ENCODE assay signal across 1 cellular context in the genomic region with DNA sequence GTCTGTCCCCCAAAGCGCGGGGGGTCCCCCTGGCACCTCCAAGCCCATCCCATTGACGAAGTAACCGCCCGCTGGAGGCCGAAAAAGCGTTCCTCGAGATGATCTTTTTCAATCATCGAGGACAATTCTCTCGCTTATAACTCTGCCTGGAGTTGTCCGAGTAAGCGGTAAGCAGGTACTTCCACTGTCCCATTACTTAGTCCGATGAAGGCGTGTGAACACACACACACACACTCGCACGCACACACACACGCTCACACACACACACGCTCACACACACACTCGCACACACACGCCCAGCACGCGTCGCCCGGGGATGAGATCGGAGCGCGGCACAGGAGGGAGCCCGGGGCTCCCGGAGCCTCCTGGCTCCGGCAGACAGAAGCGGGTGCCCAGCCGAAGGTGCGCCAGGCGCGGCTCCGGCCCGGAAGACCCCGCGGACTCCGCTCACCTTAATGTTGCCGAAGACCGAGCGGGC.
TF ChIP-seq lines count a peak whose summit lies in the region.

No MANE protein-coding gene starts in this region.

TF ChIP-seq in HepG2, 621 proteins besides CTCF, POLR2A, EP300 and RAD21 (continued from another document):
- TF ChIP-seq, protein P1, sequence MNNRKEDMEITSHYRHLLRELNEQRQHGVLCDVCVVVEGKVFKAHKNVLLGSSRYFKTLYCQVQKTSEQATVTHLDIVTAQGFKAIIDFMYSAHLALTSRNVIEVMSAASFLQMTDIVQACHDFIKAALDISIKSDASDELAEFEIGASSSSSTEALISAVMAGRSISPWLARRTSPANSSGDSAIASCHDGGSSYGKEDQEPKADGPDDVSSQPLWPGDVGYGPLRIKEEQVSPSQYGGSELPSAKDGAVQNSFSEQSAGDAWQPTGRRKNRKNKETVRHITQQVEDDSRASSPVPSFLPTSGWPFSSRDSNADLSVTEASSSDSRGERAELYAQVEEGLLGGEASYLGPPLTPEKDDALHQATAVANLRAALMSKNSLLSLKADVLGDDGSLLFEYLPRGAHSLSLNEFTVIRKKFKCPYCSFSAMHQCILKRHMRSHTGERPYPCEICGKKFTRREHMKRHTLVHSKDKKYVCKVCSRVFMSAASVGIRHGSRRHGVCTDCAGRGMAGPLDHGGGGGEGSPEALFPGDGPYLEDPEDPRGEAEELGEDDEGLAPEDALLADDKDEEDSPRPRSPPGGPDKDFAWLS (CRISPR knock-in tag; IDR thresholded peaks at IDR 0.05; ENCODE audit: borderline replicate concordance): 0 out of 2 replicates have a peak, but pooled peaks have one; percentile 20
- TF ChIP-seq SALL2 (CRISPR knock-in tag; IDR thresholded peaks at IDR 0.05): no peak
- no peak for TF ChIP-seq SMYD3 (CRISPR knock-in tag; IDR thresholded peaks at IDR 0.05)
- TF ChIP-seq ARNTL (CRISPR knock-in tag; IDR thresholded peaks at IDR 0.05): no peak
- TF ChIP-seq, protein P2, sequence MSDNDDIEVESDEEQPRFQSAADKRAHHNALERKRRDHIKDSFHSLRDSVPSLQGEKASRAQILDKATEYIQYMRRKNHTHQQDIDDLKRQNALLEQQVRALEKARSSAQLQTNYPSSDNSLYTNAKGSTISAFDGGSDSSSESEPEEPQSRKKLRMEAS (IDR thresholded peaks at IDR 0.05): peak; percentile 27; the same call in 1 of the 2 replicates
- TF ChIP-seq, protein P3, sequence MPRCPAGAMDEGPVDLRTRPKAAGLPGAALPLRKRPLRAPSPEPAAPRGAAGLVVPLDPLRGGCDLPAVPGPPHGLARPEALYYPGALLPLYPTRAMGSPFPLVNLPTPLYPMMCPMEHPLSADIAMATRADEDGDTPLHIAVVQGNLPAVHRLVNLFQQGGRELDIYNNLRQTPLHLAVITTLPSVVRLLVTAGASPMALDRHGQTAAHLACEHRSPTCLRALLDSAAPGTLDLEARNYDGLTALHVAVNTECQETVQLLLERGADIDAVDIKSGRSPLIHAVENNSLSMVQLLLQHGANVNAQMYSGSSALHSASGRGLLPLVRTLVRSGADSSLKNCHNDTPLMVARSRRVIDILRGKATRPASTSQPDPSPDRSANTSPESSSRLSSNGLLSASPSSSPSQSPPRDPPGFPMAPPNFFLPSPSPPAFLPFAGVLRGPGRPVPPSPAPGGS (CRISPR knock-in tag; IDR thresholded peaks at IDR 0.05): peak; percentile 20; the same call in 1 of the 2 replicates
- no peak for TF ChIP-seq NR2C2 (CRISPR knock-in tag; IDR thresholded peaks at IDR 0.05; ENCODE audit: borderline replicate concordance)
- TF ChIP-seq, protein P4, sequence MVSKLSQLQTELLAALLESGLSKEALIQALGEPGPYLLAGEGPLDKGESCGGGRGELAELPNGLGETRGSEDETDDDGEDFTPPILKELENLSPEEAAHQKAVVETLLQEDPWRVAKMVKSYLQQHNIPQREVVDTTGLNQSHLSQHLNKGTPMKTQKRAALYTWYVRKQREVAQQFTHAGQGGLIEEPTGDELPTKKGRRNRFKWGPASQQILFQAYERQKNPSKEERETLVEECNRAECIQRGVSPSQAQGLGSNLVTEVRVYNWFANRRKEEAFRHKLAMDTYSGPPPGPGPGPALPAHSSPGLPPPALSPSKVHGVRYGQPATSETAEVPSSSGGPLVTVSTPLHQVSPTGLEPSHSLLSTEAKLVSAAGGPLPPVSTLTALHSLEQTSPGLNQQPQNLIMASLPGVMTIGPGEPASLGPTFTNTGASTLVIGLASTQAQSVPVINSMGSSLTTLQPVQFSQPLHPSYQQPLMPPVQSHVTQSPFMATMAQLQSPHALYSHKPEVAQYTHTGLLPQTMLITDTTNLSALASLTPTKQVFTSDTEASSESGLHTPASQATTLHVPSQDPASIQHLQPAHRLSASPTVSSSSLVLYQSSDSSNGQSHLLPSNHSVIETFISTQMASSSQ (IDR thresholded peaks at IDR 0.05; ENCODE audit: low read depth): no peak
- TF ChIP-seq, protein P4 (CRISPR knock-in tag; IDR thresholded peaks at IDR 0.05; ENCODE audit: borderline replicate concordance): 0 out of 2 replicates have a peak, but pooled peaks have one; percentile 21
- no peak for TF ChIP-seq RAD51 (IDR thresholded peaks at IDR 0.05; ENCODE audit: borderline replicate concordance)
- no peak for TF ChIP-seq NR2F1 (CRISPR knock-in tag; IDR thresholded peaks at IDR 0.05)
- TF ChIP-seq ZNF225 (CRISPR knock-in tag; IDR thresholded peaks at IDR 0.05): 0 out of 2 replicates have a peak, but pooled peaks have one; percentile 27
- 0 out of 2 replicates have a peak, but pooled peaks have one; percentile 3 for TF ChIP-seq ZMYM4 (CRISPR knock-in tag; IDR thresholded peaks at IDR 0.05)
- no peak for TF ChIP-seq ZNF343 (CRISPR knock-in tag; IDR thresholded peaks at IDR 0.05)
- TF ChIP-seq, protein P5, sequence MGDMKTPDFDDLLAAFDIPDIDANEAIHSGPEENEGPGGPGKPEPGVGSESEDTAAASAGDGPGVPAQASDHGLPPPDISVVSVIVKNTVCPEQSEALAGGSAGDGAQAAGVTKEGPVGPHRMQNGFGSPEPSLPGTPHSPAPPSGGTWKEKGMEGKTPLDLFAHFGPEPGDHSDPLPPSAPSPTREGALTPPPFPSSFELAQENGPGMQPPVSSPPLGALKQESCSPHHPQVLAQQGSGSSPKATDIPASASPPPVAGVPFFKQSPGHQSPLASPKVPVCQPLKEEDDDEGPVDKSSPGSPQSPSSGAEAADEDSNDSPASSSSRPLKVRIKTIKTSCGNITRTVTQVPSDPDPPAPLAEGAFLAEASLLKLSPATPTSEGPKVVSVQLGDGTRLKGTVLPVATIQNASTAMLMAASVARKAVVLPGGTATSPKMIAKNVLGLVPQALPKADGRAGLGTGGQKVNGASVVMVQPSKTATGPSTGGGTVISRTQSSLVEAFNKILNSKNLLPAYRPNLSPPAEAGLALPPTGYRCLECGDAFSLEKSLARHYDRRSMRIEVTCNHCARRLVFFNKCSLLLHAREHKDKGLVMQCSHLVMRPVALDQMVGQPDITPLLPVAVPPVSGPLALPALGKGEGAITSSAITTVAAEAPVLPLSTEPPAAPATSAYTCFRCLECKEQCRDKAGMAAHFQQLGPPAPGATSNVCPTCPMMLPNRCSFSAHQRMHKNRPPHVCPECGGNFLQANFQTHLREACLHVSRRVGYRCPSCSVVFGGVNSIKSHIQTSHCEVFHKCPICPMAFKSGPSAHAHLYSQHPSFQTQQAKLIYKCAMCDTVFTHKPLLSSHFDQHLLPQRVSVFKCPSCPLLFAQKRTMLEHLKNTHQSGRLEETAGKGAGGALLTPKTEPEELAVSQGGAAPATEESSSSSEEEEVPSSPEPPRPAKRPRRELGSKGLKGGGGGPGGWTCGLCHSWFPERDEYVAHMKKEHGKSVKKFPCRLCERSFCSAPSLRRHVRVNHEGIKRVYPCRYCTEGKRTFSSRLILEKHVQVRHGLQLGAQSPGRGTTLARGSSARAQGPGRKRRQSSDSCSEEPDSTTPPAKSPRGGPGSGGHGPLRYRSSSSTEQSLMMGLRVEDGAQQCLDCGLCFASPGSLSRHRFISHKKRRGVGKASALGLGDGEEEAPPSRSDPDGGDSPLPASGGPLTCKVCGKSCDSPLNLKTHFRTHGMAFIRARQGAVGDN (CRISPR knock-in tag; IDR thresholded peaks at IDR 0.05): peak; percentile 49; the same call in 1 of the 2 replicates
- peak; percentile 58; the same call in 1 of the 2 replicates for TF ChIP-seq EZH2 (conservative IDR thresholded peaks at IDR 0.05; ENCODE audit: low read depth, low read length)
- TF ChIP-seq, protein P6, sequence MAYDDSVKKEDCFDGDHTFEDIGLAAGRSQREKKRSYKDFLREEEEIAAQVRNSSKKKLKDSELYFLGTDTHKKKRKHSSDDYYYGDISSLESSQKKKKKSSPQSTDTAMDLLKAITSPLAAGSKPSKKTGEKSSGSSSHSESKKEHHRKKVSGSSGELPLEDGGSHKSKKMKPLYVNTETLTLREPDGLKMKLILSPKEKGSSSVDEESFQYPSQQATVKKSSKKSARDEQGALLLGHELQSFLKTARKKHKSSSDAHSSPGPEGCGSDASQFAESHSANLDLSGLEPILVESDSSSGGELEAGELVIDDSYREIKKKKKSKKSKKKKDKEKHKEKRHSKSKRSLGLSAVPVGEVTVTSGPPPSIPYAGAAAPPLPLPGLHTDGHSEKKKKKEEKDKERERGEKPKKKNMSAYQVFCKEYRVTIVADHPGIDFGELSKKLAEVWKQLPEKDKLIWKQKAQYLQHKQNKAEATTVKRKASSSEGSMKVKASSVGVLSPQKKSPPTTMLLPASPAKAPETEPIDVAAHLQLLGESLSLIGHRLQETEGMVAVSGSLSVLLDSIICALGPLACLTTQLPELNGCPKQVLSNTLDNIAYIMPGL (CRISPR knock-in tag; IDR thresholded peaks at IDR 0.05; ENCODE audit: borderline replicate concordance in 1 of 2, low read depth in 1 of 2): no peak
- TF ChIP-seq, protein P7, sequence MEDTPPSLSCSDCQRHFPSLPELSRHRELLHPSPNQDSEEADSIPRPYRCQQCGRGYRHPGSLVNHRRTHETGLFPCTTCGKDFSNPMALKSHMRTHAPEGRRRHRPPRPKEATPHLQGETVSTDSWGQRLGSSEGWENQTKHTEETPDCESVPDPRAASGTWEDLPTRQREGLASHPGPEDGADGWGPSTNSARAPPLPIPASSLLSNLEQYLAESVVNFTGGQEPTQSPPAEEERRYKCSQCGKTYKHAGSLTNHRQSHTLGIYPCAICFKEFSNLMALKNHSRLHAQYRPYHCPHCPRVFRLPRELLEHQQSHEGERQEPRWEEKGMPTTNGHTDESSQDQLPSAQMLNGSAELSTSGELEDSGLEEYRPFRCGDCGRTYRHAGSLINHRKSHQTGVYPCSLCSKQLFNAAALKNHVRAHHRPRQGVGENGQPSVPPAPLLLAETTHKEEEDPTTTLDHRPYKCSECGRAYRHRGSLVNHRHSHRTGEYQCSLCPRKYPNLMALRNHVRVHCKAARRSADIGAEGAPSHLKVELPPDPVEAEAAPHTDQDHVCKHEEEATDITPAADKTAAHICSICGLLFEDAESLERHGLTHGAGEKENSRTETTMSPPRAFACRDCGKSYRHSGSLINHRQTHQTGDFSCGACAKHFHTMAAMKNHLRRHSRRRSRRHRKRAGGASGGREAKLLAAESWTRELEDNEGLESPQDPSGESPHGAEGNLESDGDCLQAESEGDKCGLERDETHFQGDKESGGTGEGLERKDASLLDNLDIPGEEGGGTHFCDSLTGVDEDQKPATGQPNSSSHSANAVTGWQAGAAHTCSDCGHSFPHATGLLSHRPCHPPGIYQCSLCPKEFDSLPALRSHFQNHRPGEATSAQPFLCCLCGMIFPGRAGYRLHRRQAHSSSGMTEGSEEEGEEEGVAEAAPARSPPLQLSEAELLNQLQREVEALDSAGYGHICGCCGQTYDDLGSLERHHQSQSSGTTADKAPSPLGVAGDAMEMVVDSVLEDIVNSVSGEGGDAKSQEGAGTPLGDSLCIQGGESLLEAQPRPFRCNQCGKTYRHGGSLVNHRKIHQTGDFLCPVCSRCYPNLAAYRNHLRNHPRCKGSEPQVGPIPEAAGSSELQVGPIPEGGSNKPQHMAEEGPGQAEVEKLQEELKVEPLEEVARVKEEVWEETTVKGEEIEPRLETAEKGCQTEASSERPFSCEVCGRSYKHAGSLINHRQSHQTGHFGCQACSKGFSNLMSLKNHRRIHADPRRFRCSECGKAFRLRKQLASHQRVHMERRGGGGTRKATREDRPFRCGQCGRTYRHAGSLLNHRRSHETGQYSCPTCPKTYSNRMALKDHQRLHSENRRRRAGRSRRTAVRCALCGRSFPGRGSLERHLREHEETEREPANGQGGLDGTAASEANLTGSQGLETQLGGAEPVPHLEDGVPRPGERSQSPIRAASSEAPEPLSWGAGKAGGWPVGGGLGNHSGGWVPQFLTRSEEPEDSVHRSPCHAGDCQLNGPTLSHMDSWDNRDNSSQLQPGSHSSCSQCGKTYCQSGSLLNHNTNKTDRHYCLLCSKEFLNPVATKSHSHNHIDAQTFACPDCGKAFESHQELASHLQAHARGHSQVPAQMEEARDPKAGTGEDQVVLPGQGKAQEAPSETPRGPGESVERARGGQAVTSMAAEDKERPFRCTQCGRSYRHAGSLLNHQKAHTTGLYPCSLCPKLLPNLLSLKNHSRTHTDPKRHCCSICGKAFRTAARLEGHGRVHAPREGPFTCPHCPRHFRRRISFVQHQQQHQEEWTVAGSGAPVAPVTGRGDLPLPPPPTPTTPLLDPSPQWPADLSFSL (CRISPR knock-in tag; IDR thresholded peaks at IDR 0.05): 0 out of 2 replicates have a peak, but pooled peaks have one; percentile 39
- TF ChIP-seq MTF2 (CRISPR knock-in tag; IDR thresholded peaks at IDR 0.05; ENCODE audit: borderline replicate concordance): 0 out of 2 replicates have a peak, but pooled peaks have one; percentile 19
- TF ChIP-seq MTA1 (CRISPR knock-in tag; IDR thresholded peaks at IDR 0.05; ENCODE audit: borderline replicate concordance): peak; percentile 33; the same call in 1 of the 2 replicates
- TF ChIP-seq JUND (CRISPR knock-in tag; IDR thresholded peaks at IDR 0.05): 0 out of 2 replicates have a peak, but pooled peaks have one; percentile 13
- 0 out of 2 replicates have a peak, but pooled peaks have one; percentile 44 for TF ChIP-seq ZSCAN21 (CRISPR knock-in tag; IDR thresholded peaks at IDR 0.05; ENCODE audit: borderline replicate concordance)
- no peak for TF ChIP-seq ZNF747 (CRISPR knock-in tag; IDR thresholded peaks at IDR 0.05; ENCODE audit: borderline replicate concordance)
- TF ChIP-seq TBX3 (IDR thresholded peaks at IDR 0.05; ENCODE audit: borderline replicate concordance): no peak
- TF ChIP-seq ZNF782 (CRISPR knock-in tag; IDR thresholded peaks at IDR 0.05; ENCODE audit: borderline replicate concordance): no peak
- TF ChIP-seq ZNF34 (CRISPR knock-in tag; IDR thresholded peaks at IDR 0.05; ENCODE audit: borderline replicate concordance): peak; percentile 55; the same call in 1 of the 2 replicates
- TF ChIP-seq HNRNPLL (IDR thresholded peaks at IDR 0.05; ENCODE audit: low read depth, low read length, poor library complexity, severe bottlenecking): peak; percentile 54
- TF ChIP-seq RNF2 (conservative IDR thresholded peaks at IDR 0.05; ENCODE audit: low read depth): no peak
- TF ChIP-seq, protein P8, sequence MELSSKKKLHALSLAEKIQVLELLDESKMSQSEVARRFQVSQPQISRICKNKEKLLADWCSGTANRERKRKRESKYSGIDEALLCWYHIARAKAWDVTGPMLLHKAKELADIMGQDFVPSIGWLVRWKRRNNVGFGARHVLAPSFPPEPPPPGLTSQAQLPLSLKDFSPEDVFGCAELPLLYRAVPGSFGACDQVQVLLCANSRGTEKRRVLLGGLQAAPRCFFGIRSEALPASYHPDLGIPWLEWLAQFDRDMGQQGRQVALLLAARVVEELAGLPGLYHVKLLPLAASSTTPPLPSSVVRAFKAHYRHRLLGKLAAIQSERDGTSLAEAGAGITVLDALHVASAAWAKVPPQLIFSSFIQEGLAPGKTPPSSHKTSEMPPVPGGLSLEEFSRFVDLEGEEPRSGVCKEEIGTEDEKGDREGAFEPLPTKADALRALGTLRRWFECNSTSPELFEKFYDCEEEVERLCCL (CRISPR knock-in tag; IDR thresholded peaks at IDR 0.05; ENCODE audit: borderline replicate concordance): no peak
